Comparison of ENCODE assay signal across 2 cellular contexts in the genomic region with DNA sequence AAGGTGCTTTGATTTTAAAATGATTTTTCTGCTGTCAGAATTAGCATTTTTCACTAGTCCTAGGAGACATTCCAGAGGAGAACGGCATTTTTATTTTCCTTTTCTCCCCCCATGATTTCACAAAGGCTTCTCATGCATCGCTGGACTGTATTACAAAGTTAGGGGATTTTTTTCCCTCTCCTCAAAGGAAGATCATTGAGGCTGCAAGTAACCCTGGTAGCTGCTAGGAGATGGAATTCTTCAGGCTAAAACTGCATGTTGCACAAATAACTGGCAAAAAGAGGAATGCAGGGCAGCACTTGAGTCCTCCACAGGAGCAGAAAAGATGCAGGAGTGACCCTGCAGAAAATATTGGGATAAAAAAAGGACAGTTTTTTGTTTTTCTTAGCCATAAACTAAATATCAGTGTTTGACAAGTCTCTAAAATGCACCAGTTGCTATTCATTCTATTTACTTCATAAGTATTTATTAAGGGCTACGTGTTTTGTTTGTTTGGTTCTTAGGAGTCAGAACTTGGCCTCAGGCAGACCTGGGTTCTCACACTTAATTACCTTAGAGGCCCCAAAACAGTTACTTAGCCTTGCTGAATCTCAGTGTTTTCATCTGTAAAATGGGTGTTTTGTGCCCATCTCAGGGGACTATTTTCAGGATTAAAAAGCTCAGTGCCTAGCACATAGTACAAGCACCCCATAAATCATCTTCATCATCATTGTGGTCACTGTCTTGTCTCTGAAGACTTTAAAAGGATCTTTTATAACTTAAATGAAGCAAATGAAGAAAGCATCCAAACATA.
TF ChIP-seq lines count a peak whose summit lies in the region.

No MANE protein-coding gene starts in this region.

TF ChIP-seq in SK-N-SH, 30 proteins besides CTCF, POLR2A, EP300 and RAD21 (continued from another document):
- TF ChIP-seq MXI1 (IDR thresholded peaks at IDR 0.05; ENCODE audit: low read depth, low read length) = no peak
- TF ChIP-seq GATA2 (CRISPR knock-in tag; IDR thresholded peaks at IDR 0.05) = no peak
- TF ChIP-seq, protein P1, sequence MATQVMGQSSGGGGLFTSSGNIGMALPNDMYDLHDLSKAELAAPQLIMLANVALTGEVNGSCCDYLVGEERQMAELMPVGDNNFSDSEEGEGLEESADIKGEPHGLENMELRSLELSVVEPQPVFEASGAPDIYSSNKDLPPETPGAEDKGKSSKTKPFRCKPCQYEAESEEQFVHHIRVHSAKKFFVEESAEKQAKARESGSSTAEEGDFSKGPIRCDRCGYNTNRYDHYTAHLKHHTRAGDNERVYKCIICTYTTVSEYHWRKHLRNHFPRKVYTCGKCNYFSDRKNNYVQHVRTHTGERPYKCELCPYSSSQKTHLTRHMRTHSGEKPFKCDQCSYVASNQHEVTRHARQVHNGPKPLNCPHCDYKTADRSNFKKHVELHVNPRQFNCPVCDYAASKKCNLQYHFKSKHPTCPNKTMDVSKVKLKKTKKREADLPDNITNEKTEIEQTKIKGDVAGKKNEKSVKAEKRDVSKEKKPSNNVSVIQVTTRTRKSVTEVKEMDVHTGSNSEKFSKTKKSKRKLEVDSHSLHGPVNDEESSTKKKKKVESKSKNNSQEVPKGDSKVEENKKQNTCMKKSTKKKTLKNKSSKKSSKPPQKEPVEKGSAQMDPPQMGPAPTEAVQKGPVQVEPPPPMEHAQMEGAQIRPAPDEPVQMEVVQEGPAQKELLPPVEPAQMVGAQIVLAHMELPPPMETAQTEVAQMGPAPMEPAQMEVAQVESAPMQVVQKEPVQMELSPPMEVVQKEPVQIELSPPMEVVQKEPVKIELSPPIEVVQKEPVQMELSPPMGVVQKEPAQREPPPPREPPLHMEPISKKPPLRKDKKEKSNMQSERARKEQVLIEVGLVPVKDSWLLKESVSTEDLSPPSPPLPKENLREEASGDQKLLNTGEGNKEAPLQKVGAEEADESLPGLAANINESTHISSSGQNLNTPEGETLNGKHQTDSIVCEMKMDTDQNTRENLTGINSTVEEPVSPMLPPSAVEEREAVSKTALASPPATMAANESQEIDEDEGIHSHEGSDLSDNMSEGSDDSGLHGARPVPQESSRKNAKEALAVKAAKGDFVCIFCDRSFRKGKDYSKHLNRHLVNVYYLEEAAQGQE (IDR thresholded peaks at IDR 0.05; ENCODE audit: low read depth, low read length) = no peak
- TF ChIP-seq FOXM1 (IDR thresholded peaks at IDR 0.05; ENCODE audit: low read depth) = no peak

TF ChIP-seq in SK-N-SH treated with all-trans-retinoic acid at 6 μM for 48 hours, 23 proteins besides CTCF, POLR2A, EP300 and RAD21 (continued from another document):
- TF ChIP-seq ISL1 (CRISPR knock-in tag; IDR thresholded peaks at IDR 0.05) (no peak), RARB (CRISPR knock-in tag; IDR thresholded peaks at IDR 0.05) (no peak)
TF ChIP-seq in SK-N-SH treated with all-trans-retinoic acid at 6 μM for 48 hours: peak in this region for 0.
